ENCODE assay signal across 12 cellular contexts in the genomic region with DNA sequence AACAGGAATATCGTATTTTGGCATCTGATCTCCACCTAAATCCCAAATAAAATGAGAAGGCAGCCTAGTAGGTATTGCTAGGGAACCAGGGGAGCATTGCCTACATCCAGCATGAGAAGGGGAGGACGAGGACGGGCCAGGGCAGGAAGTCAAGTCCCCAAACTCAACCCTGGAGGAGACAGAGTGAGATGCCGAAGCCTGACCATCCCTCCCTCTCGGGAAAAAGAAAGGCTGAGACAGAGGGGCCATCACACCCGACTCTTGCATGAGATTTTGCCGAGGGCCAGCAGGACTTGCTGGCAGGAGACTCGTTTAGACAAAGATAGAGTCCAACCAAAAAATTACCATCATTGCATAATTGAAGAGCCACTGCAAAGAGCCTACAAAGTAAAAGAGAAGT.
DNase-seq lines count a peak whose midpoint lies in the region; ATAC-seq and FAIRE-seq lines count a peak whose summit lies in the region.
"Had no signal": no experiment of that assay in that cellular context is flagged by ENCODE, and none has a peak within 500 bp of the region (broad histone marks: within the 10 kb centered on the region; RNA-seq: fewer than 3 reads in every experiment).

No MANE protein-coding gene starts in this region.

- H3K4me1 ChIP-seq in iPS-20b (ENCODE audit: insufficient read depth, low read length): peaks cover 25% of the 10 kb centered on the region

- ATAC-seq in GM18499 (IDR thresholded peaks at IDR 0.05; ENCODE audit: insufficient read depth, unreplicated experiment) (peak; percentile 9), GM21390 (IDR thresholded peaks at IDR 0.05; ENCODE audit: unreplicated experiment) (peak; percentile 9), HG03342 (IDR thresholded peaks at IDR 0.05; ENCODE audit: unreplicated experiment) (peak; percentile 14)

- peak overlapping the region; percentile 58; the same call in 1 of the 2 replicates for H3K9ac ChIP-seq in iPS-20b (ENCODE audit: low read depth, low read length)

- H3K27me3 ChIP-seq in iPS-20b (ENCODE audit: insufficient read depth, low read length): no peaks in the 10 kb centered on the region

- no peak for DNase-seq in effector CD4-positive, alpha-beta T cell
- DNase-seq in NCI-H1417 treated with DMSO at 0.1 percent for 48 hours (lab: John Stamatoyannopoulos, UW): no peak
- no peak for DNase-seq in HTR-8/SVneo (ENCODE audit: insufficient read length, low spot score)
- no peak for DNase-seq in germinal center (ENCODE audit: low spot score)
- DNase-seq: DMS79 treated with DMSO at 0.1 percent for 48 hours, NCI-H2081 treated with DMSO at 0.1 percent for 48 hours, WERI-Rb-1 had no signal

- no peaks in the 10 kb centered on the region for H3K9me3 ChIP-seq in iPS-20b (ENCODE audit: insufficient read depth, low read depth, low read length)

- H3K36me3 ChIP-seq in iPS-20b (ENCODE audit: insufficient read depth, low read depth, low read length): peaks cover 21% of the 10 kb centered on the region; the same call in 1 of the 2 replicates

- H3K4me3 ChIP-seq in iPS-20b (ENCODE audit: low read length): peak overlapping the region; percentile 48; the same call in 1 of the 2 replicates
- H3K4me3 ChIP-seq: SK-N-MC had no signal

- no peak for FAIRE-seq in HTR-8/SVneo (lab: Jason Lieb, UNC)

- H3K27ac ChIP-seq in iPS-20b (ENCODE audit: low read length): no peak overlapping the region
- H3K27ac ChIP-seq: SK-N-MC, WERI-Rb-1 had no signal
